Comparison of ENCODE assay signal across 9 cellular contexts in genomic region chr7:98420966-98421612, GRCh38. TPM values are rescaled to one million over a fixed set of nuclear protein-coding genes. Genes with fewer than 3 reads are reported as not detected.
DNase-seq lines count a peak whose midpoint lies in the region; ATAC-seq and TF ChIP-seq lines count a peak whose summit lies in the region.
"Had no signal": no experiment of that assay in that cellular context is flagged by ENCODE, and none has a peak within 500 bp of the region (broad histone marks: within the 10 kb centered on the region; RNA-seq: fewer than 3 reads in every experiment).

No MANE protein-coding gene starts in this region.

- H3K27ac ChIP-seq in neutrophil (no peak overlapping the region), upper lobe of left lung (no peak overlapping the region)
- H3K27ac ChIP-seq: skin epidermis had no signal

- ATAC-seq in HG02642 (IDR thresholded peaks at IDR 0.05; ENCODE audit: poor library complexity, unreplicated experiment) (peak; percentile 64), upper lobe of left lung (ENCODE audit: low FRiP score in 2 of 2) (peak; percentile 72 to 90), GM19324 (IDR thresholded peaks at IDR 0.05; ENCODE audit: low FRiP score, unreplicated experiment) (no peak)
- ATAC-seq in activated CD8-positive, alpha-beta memory T cell treated with anti-CD3 and anti-CD28 coated beads, Interleukin-2, amount 10 ng/mL, durations not matched to agents 7 days and 5 days, result peak; percentile 71

- H3K4me3 ChIP-seq in neutrophil (ENCODE audit: low read depth in 1 of 2, low read length in 1 of 2) (no peak overlapping the region), upper lobe of left lung (no peak overlapping the region)
- H3K4me3 ChIP-seq: skin epidermis had no signal

- CTCF ChIA-PET in activated CD8-positive, alpha-beta memory T cell treated with anti-CD3 and anti-CD28 coated beads, Interleukin-2, amount 10 ng/mL, durations not matched to agents 7 days and 5 days (lab: Charles Lee), result interaction anchor here (0.6 to 2.6 kb wide), 10 partner anchors 9 to 453 kb away, joined by 3 to 20 read pairs (median 3); partner anchors contain the start of gene BAIAP2L1

- H3K27me3 ChIP-seq in neutrophil (peaks cover 3% of the 10 kb centered on the region), upper lobe of left lung (no peaks in the 10 kb centered on the region)

- TF ChIP-seq POLR2A in erythroblast (IDR thresholded peaks at IDR 0.05; ENCODE audit: low read length), result no peak
- TF ChIP-seq POLR2A in upper lobe of left lung (IDR thresholded peaks at IDR 0.05), result no peak

- H3K9me3 Mint-ChIP-seq in activated CD8-positive, alpha-beta memory T cell treated with anti-CD3 and anti-CD28 coated beads, Interleukin-2, amount 10 ng/mL, durations not matched to agents 7 days and 5 days (ENCODE audit: low read depth), result no peaks in the 10 kb centered on the region

- peak; percentile 78 for DNase-seq in COR-L47 (lab: John Stamatoyannopoulos, UW)
- peak; percentile 70 for DNase-seq in NCI-H526 treated with DMSO at 0.1 percent for 48 hours (lab: John Stamatoyannopoulos, UW)
- peak; percentile 60 for DNase-seq in activated CD8-positive, alpha-beta memory T cell treated with anti-CD3 and anti-CD28 coated beads, Interleukin-2, amount 10 ng/mL, durations not matched to agents 7 days and 5 days
- DNase-seq in erythroblast (lab: John Stamatoyannopoulos, UW), result peak; percentile 45 to 73
- DNase-seq in upper lobe of left lung, result peak; percentile 85 to 90

- TF ChIP-seq CTCF in neutrophil (IDR thresholded peaks at IDR 0.05), result peak; percentile 44
- peak; percentile 59 to 91 (median 80) for TF ChIP-seq CTCF in upper lobe of left lung (IDR thresholded peaks at IDR 0.05)

- H3K9me3 ChIP-seq in neutrophil (no peaks in the 10 kb centered on the region), upper lobe of left lung (no peaks in the 10 kb centered on the region)

- H3K27ac Mint-ChIP-seq in activated CD8-positive, alpha-beta memory T cell treated with anti-CD3 and anti-CD28 coated beads, Interleukin-2, amount 10 ng/mL, durations not matched to agents 7 days and 5 days, result no peak overlapping the region

- H3K27me3 Mint-ChIP-seq in activated CD8-positive, alpha-beta memory T cell treated with anti-CD3 and anti-CD28 coated beads, Interleukin-2, amount 10 ng/mL, durations not matched to agents 7 days and 5 days, result peaks cover 3% of the 10 kb centered on the region

- H3K4me1 ChIP-seq in neutrophil (ENCODE audit: control insufficient read depth in 1 of 2, insufficient read depth in 1 of 2, low read depth in 1 of 2, low read length in 1 of 2) (no peaks in the 10 kb centered on the region), upper lobe of left lung (peaks cover 2 to 20% (median 13%) of the 10 kb centered on the region in 4 donors)

- TF ChIP-seq EP300 in upper lobe of left lung (IDR thresholded peaks at IDR 0.05), result no peak

- H3K36me3 ChIP-seq in neutrophil, result no peaks in the 10 kb centered on the region
- H3K36me3 ChIP-seq in upper lobe of left lung, result no peaks in the 10 kb centered on the region

- peaks cover 2% of the 10 kb centered on the region for H3K4me1 Mint-ChIP-seq in activated CD8-positive, alpha-beta memory T cell treated with anti-CD3 and anti-CD28 coated beads, Interleukin-2, amount 10 ng/mL, durations not matched to agents 7 days and 5 days

- H3K4me3 Mint-ChIP-seq in activated CD8-positive, alpha-beta memory T cell treated with anti-CD3 and anti-CD28 coated beads, Interleukin-2, amount 10 ng/mL, durations not matched to agents 7 days and 5 days, result no peak overlapping the region

- 34 to 52% methylated on average over 16 to 26 of the region's 27 CpGs for WGBS in upper lobe of left lung, 2 donors

- H3K36me3 Mint-ChIP-seq in activated CD8-positive, alpha-beta memory T cell treated with anti-CD3 and anti-CD28 coated beads, Interleukin-2, amount 10 ng/mL, durations not matched to agents 7 days and 5 days, result no peaks in the 10 kb centered on the region

RNA-seq across cellular contexts. Expression of gene BAIAP2L1, which starts 20.2 kb away (rescaled TPM):
- total RNA-seq in activated CD8-positive, alpha-beta memory T cell treated with anti-CD3 and anti-CD28 coated beads, Interleukin-2, amount 10 ng/mL, durations not matched to agents 7 days and 5 days, result 1 to 10 TPM; 1.1 to 1.4 TPM
- total RNA-seq in upper lobe of left lung, result 10 to 100 TPM; 20.2 to 35.6 (median 26.6) TPM

Comparison
In these comparisons a context has a peak if more than half of its experiments do, and no peak if none do; other contexts are left out.
1. RNA of gene BAIAP2L1, which starts 20.2 kb away (total RNA-seq): 20.2 to 35.6 TPM in upper lobe of left lung; 1.1 to 1.4 TPM in activated CD8-positive, alpha-beta memory T cell treated with anti-CD3 and anti-CD28 coated beads, Interleukin-2, amount 10 ng/mL, durations not matched to agents 7 days and 5 days; every median in the first group is over 4 times any median in the second.
2. Peak in every context shown above with its lines, with median percentiles within 50 percentile points of each other: DNase-seq.